In genomic region chr1:21339402-21340229, GRCh38 we compare ENCODE assay signal across 8 cellular contexts. TPM values are rescaled to one million over a fixed set of nuclear protein-coding genes. Genes with fewer than 3 reads are reported as not detected.
DNase-seq lines count a peak whose midpoint lies in the region; ATAC-seq, FAIRE-seq and TF ChIP-seq lines count a peak whose summit lies in the region.
"Had no signal": no experiment of that assay in that cellular context is flagged by ENCODE, and none has a peak within 500 bp of the region (broad histone marks: within the 10 kb centered on the region; RNA-seq: fewer than 3 reads in every experiment).

No MANE protein-coding gene starts in this region.

- POLR2A ChIA-PET in PC-3 (lab: Charles Lee; ENCODE audit: unreplicated experiment) (interaction anchor here (1.3 kb wide), 1 partner anchor 88 kb away, joined by 10 read pairs; no protein-coding TSS in a partner anchor), K562 (lab: Yijun Ruan, JAX) (interaction anchor here (0.6 to 1.8 kb wide), 3 partner anchors 78 to 1096 kb away, joined by 3 to 4 read pairs (median 3); no protein-coding TSS in a partner anchor)

- in situ Hi-C loops in K562 (cut with MboI): no loop called here

- H2BK5ac ChIP-seq in mesendoderm (ENCODE audit: low read length): no peak overlapping the region

- peaks cover 86% of the 10 kb centered on the region for H3K4me1 ChIP-seq in PC-3 (ENCODE audit: insufficient read depth, low read length)
- peaks cover 23 to 36% of the 10 kb centered on the region in 2 experiments for H3K4me1 ChIP-seq in K562 (replicated peaks in 1 of 2; ENCODE audit: control insufficient read depth in 2 of 2, insufficient read depth in 2 of 2, low read length in 2 of 2)
- peaks cover 2% of the 10 kb centered on the region for H3K4me1 ChIP-seq in mesendoderm (ENCODE audit: control insufficient read depth, low read depth, low read length)
- H3K4me1 ChIP-seq in suprapubic skin: peaks cover 97% of the 10 kb centered on the region

- TF ChIP-seq POLR2A in K562 (conservative IDR thresholded peaks at IDR 0.05) (no peak), suprapubic skin (IDR thresholded peaks at IDR 0.05) (no peak)

- no TSS peak for BruUV-seq in PC-3 (replicated peaks; lab: Mats Ljungman, UMichigan)
- no TSS peak for BruUV-seq in K562 (replicated peaks; lab: Mats Ljungman, UMichigan)

- intact Hi-C loops in PC-3 (cut with micrococcal nuclease) (loop anchor here (2.0 kb wide), 1 partner anchor 85 kb away; no protein-coding TSS in a partner anchor), K562 (cut with micrococcal nuclease) (no loop called here)

- TF ChIP-seq CTCF in PC-3 (conservative IDR thresholded peaks at IDR 0.05; ENCODE audit: low read depth, low read length) (no peak), K562 (IDR thresholded peaks at IDR 0.05 in 2 of 3, conservative IDR thresholded peaks at IDR 0.05 in 1 of 3; ENCODE audit: insufficient read depth in 2 of 3, low read depth in 1 of 3, low read length in 3 of 3) (no peak), suprapubic skin (IDR thresholded peaks at IDR 0.05) (no peak)

- no peak for FAIRE-seq in K562 (lab: Jason Lieb, UNC)

- H3K9me3 ChIP-seq in PC-3 (ENCODE audit: low read length) (no peaks in the 10 kb centered on the region), K562 (replicated peaks; ENCODE audit: control insufficient read depth, insufficient read depth, low read depth, low read length) (no peaks in the 10 kb centered on the region), suprapubic skin (no peaks in the 10 kb centered on the region)
- H3K9me3 ChIP-seq: SJSA1 had no signal

- H2AK5ac ChIP-seq in mesendoderm (ENCODE audit: low read length): no peak overlapping the region

- H4K5ac ChIP-seq in mesendoderm (ENCODE audit: low read length): no peak overlapping the region

- whole genome bisulfite sequencing in K562 (ENCODE audit: insufficient coverage, low coverage, missing lambda C conversion rate): 83% methylated on average over 9 of the region's 9 CpGs
- WGBS in mesendoderm (ENCODE audit: extremely low coverage, insufficient coverage, low lambda C conversion rate): no CpG with 5 or more reads among the region's 9 CpGs
- WGBS in suprapubic skin: 97% methylated on average over 9 of the region's 9 CpGs

- H3K18ac ChIP-seq in mesendoderm (ENCODE audit: low read length): no peak overlapping the region

- H3K79me1 ChIP-seq in mesendoderm (ENCODE audit: low read length): peaks cover 10% of the 10 kb centered on the region

- DNase-seq in PC-3 (no peak), K562 (ENCODE audit: extremely low read depth in 1 of 4, low spot score in 3 of 4) (no peak), mesendoderm (peak; percentile 51), suprapubic skin (ENCODE audit: low spot score in 2 of 2) (no peak), SHP77 treated with DMSO at 0.1 percent for 48 hours (lab: John Stamatoyannopoulos, UW) (no peak), NCI-H187 (lab: John Stamatoyannopoulos, UW) (no peak)

- no peak overlapping the region for H2AFZ ChIP-seq in PC-3 (ENCODE audit: low read length)
- H2AFZ ChIP-seq in K562 (ENCODE audit: low read depth, low read length): no peak overlapping the region

- H2BK120ac ChIP-seq in mesendoderm (ENCODE audit: low read depth, low read length): no peak overlapping the region

- no peaks in the 10 kb centered on the region for H3K36me3 ChIP-seq in PC-3 (ENCODE audit: low read depth, low read length)
- H3K36me3 ChIP-seq in K562 (ENCODE audit: control insufficient read depth, insufficient read depth, low read length): no peaks in the 10 kb centered on the region
- no peaks in the 10 kb centered on the region for H3K36me3 ChIP-seq in mesendoderm (ENCODE audit: control insufficient read depth, insufficient read depth, low read length)
- H3K36me3 ChIP-seq in suprapubic skin: no peaks in the 10 kb centered on the region

- H3K4me2 ChIP-seq in PC-3 (ENCODE audit: low read length) (peak overlapping the region; percentile 60), K562 (ENCODE audit: insufficient read depth, low read length) (no peak overlapping the region), mesendoderm (ENCODE audit: low read length) (no peak overlapping the region)

- TF ChIP-seq EP300 in K562 (IDR thresholded peaks at IDR 0.05; ENCODE audit: low read length) (no peak), suprapubic skin (IDR thresholded peaks at IDR 0.05) (no peak)

- no peak for TF ChIP-seq RAD21 in K562 (CRISPR knock-in tag; conservative IDR thresholded peaks at IDR 0.05 in 1 of 2, IDR thresholded peaks at IDR 0.05 in 1 of 2)

- peaks cover 93% of the 10 kb centered on the region for H3K79me2 ChIP-seq in PC-3 (ENCODE audit: low read length)
- H3K79me2 ChIP-seq in K562 (ENCODE audit: control insufficient read depth, insufficient read depth, low read length): peaks cover 3% of the 10 kb centered on the region
- peaks cover 3% of the 10 kb centered on the region for H3K79me2 ChIP-seq in mesendoderm (ENCODE audit: control insufficient read depth, insufficient read depth, low read length)

- CTCF ChIA-PET in PC-3 (lab: Charles Lee) (interaction anchor here (1.0 to 1.1 kb wide), 2 partner anchors 15 to 31 kb away, joined by 4 to 5 read pairs; no protein-coding TSS in a partner anchor), K562 (lab: Yijun Ruan, JAX; ENCODE audit: low intra/inter-chr PET ratio) (interaction anchor here (0.8 kb wide), 1 partner anchor 29 kb away, joined by 3 read pairs; no protein-coding TSS in a partner anchor)

- no peak overlapping the region for H3K4ac ChIP-seq in mesendoderm (ENCODE audit: low read depth, low read length)

- no peaks in the 10 kb centered on the region for H3F3A ChIP-seq in PC-3 (ENCODE audit: low read length, unreplicated experiment)

- H3K27ac ChIP-seq in PC-3 (ENCODE audit: low read length) (peak overlapping the region; percentile 81), K562 (ENCODE audit: extremely low read depth, low read depth, low read length) (no peak overlapping the region), mesendoderm (ENCODE audit: low read depth, low read length) (no peak overlapping the region), suprapubic skin (peak overlapping the region; percentile 61)
- H3K27ac ChIP-seq: SJSA1 had no signal

- no peaks in the 10 kb centered on the region for H3K27me3 ChIP-seq in PC-3 (ENCODE audit: low read length)
- no peaks in the 10 kb centered on the region for H3K27me3 ChIP-seq in K562 (ENCODE audit: control insufficient read depth in 2 of 2, insufficient read depth in 2 of 2, low read length in 2 of 2)
- H3K27me3 ChIP-seq in mesendoderm (ENCODE audit: insufficient read depth, low read length, poor library complexity): no peaks in the 10 kb centered on the region
- H3K27me3 ChIP-seq in suprapubic skin: no peaks in the 10 kb centered on the region
- H3K27me3 ChIP-seq: SJSA1 had no signal

- ATAC-seq in PC-3: no peak
- ATAC-seq in K562: no peak
- ATAC-seq in GM21390 (IDR thresholded peaks at IDR 0.05; ENCODE audit: unreplicated experiment): no peak

- H3K9me1 ChIP-seq in K562 (ENCODE audit: control insufficient read depth, insufficient read depth, low read length): no peaks in the 10 kb centered on the region

- H3K23ac ChIP-seq in mesendoderm (ENCODE audit: low read length): no peak overlapping the region

- no peak overlapping the region for H3K4me3 ChIP-seq in PC-3 (ENCODE audit: low read length)
- no peak overlapping the region for H3K4me3 ChIP-seq in K562
- no peak overlapping the region for H3K4me3 ChIP-seq in mesendoderm (ENCODE audit: low read length)
- no peak overlapping the region for H3K4me3 ChIP-seq in suprapubic skin
- H3K4me3 ChIP-seq: SJSA1 had no signal

- no peak overlapping the region for H4K8ac ChIP-seq in mesendoderm (ENCODE audit: low read depth, low read length)

- H4K20me1 ChIP-seq in PC-3 (ENCODE audit: low read length) (peaks cover 37% of the 10 kb centered on the region; the same call in 1 of the 2 replicates), K562 (replicated peaks; ENCODE audit: control insufficient read depth, insufficient read depth, low read length) (peaks cover 50% of the 10 kb centered on the region)

- H3K9me2 ChIP-seq in PC-3 (replicated peaks; ENCODE audit: low read length): no peaks in the 10 kb centered on the region

- H3K56ac ChIP-seq in mesendoderm (ENCODE audit: low read length): no peak overlapping the region

- H2BK15ac ChIP-seq in mesendoderm (replicated peaks; ENCODE audit: low read depth): no peak overlapping the region

- peak overlapping the region; percentile 2; the same call in 1 of the 2 replicates for H3K9ac ChIP-seq in PC-3 (ENCODE audit: low read length)
- H3K9ac ChIP-seq in K562 (ENCODE audit: insufficient read depth in 1 of 2, low read depth in 2 of 2, low read length in 2 of 2): no peak overlapping the region; a peak in 1 of 4 replicates
- no peak overlapping the region for H3K9ac ChIP-seq in mesendoderm (ENCODE audit: low read length)

RNA-seq across cellular contexts. Expression of gene ECE1, which starts 49.4 kb away (rescaled TPM):
- total RNA-seq in PC-3 (2014; rRNA removed): 86.8 and 110 TPM in 2 replicates
- 46.9 and 72.4 TPM in 2 replicates for total RNA-seq in K562 (2011; cell fraction: chromatin; rRNA removed; ENCODE audit: low replicate concordance)
- total RNA-seq in K562 (2011; cell fraction: nucleolus; rRNA removed): 41.5 and 47.5 TPM in 2 replicates
- total RNA-seq in K562 (2011; cell fraction: nucleoplasm; rRNA removed): 38.9 and 42.0 TPM in 2 replicates
- total RNA-seq in K562 (2014; rRNA removed): 18.8 and 21.3 TPM in 2 replicates
- total RNA-seq in K562 (2014; rRNA removed; fragmentation: Illumina TruSeq; extraction: Trizol): 11.0 and 14.5 TPM in 2 replicates
- 5.3 and 6.9 TPM in 2 replicates for total RNA-seq in K562 (2015; rRNA removed; fragmentation: Illumina TruSeq; extraction: Trizol)
- total RNA-seq in K562 (2021): 31.6 and 34.8 TPM in 2 replicates
- polyA plus RNA-seq in K562 (2011; rRNA removed): 10.3 and 26.8 TPM in 2 replicates
- polyA plus RNA-seq in K562 (2011; cell fraction: cytosol; rRNA removed): 5.5 and 9.8 TPM in 2 replicates
- 12.7 and 17.7 TPM in 2 replicates for polyA plus RNA-seq in K562 (2011; cell fraction: nucleus; rRNA removed)
- polyA plus RNA-seq in K562 (2012): 20.2 and 46.9 TPM in 2 replicates
- polyA plus RNA-seq in K562 (2014; fragmentation: Illumina TruSeq; extraction: Trizol): 29.7 and 30.8 TPM in 2 replicates
- polyA plus RNA-seq in K562 (2014; fragmentation: Nextera tagmentation; extraction: Ambion mirVana): under 1 TPM; 0.56 to 0.61 TPM
- 10.1 and 12.1 TPM in 2 replicates for polyA plus RNA-seq in K562 (2014; rRNA removed)
- 9.1 and 14.0 TPM in 2 replicates for polyA minus RNA-seq in K562 (2011; rRNA and poly(A)+ RNA removed)
- 9.9 and 13.4 TPM in 2 replicates for polyA minus RNA-seq in K562 (2011; cell fraction: cytosol; rRNA and poly(A)+ RNA removed)
- polyA minus RNA-seq in K562 (2011; cell fraction: nucleus; rRNA and poly(A)+ RNA removed): 9.1 and 11.0 TPM in 2 replicates
- polyA plus RNA-seq in mesendoderm (2013, experiment 1 of 2): 19.2 TPM
- 19.4 TPM for polyA plus RNA-seq in mesendoderm (2013, experiment 2 of 2)
- 10 to 100 TPM; 40.8 to 64.2 (median 55.3) TPM for total RNA-seq in suprapubic skin

Comparison
In these comparisons a context has a peak if more than half of its experiments do, and no peak if none do; other contexts are left out.
1. H3K27ac ChIP-seq: peak in PC-3 (single experiment) and suprapubic skin (single experiment); none in K562 (single experiment) and mesendoderm (single experiment).